Comparison of ENCODE assay signal across 1 cellular context in genomic region chr7:131944556-131945069, GRCh38.
TF ChIP-seq lines count a peak whose summit lies in the region.

No MANE protein-coding gene starts in this region.

TF ChIP-seq in HCT116, 20 proteins besides CTCF, POLR2A, EP300 and RAD21 (continued from another document):
- TF ChIP-seq ELF1 (IDR thresholded peaks at IDR 0.05; ENCODE audit: borderline replicate concordance, low read depth) (no peak), CBX3 (IDR thresholded peaks at IDR 0.05; ENCODE audit: low read depth) (no peak), ZFX (IDR thresholded peaks at IDR 0.05) (no peak), SP1 (IDR thresholded peaks at IDR 0.05; ENCODE audit: low read depth) (no peak), EZH2phosphoT487 (IDR thresholded peaks at IDR 0.05; ENCODE audit: borderline replicate concordance) (no peak), YY1 (IDR thresholded peaks at IDR 0.05; ENCODE audit: extremely low read depth, insufficient replicate concordance, low read depth, low read length) (no peak), ATF3 (IDR thresholded peaks at IDR 0.05) (no peak), EZH2 (IDR thresholded peaks at IDR 0.05) (no peak), SRF (IDR thresholded peaks at IDR 0.05; ENCODE audit: low read depth) (no peak), EGR1 (IDR thresholded peaks at IDR 0.05; ENCODE audit: low read depth) (no peak), ZNF274 (IDR thresholded peaks at IDR 0.05; ENCODE audit: low read depth, low read length) (no peak), TCF7L2 (IDR thresholded peaks at IDR 0.05; ENCODE audit: borderline replicate concordance, extremely low read depth, insufficient read depth, insufficient read length) (no peak), SIN3A (IDR thresholded peaks at IDR 0.05; ENCODE audit: low read depth) (no peak), FOSL1 (IDR thresholded peaks at IDR 0.05; ENCODE audit: low read depth) (no peak)
